13 cellular contexts compared by ENCODE assay signal in the genomic region with DNA sequence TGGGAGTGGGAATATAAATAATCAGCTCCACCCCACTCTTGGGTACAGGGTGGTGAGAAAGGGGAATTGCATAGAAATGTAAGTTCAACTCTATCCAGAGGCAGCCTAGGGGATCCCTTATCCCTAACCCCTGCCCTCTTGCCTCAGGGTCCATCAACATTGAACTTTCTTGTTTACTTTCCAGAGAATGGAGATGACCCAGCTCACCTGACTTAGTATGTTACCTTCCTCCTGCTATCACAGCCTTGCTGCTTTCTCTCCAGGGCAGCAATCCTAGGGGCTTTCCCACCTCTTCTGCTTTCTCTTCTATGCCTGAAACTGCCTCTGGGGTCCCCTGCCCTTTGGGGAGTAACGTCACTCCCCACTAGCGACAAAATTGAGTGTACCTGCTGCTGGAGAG. TPM values are rescaled to one million over a fixed set of nuclear protein-coding genes. Genes with fewer than 3 reads are reported as not detected.
DNase-seq lines count a peak whose midpoint lies in the region; ATAC-seq and TF ChIP-seq lines count a peak whose summit lies in the region.
"Had no signal": no experiment of that assay in that cellular context is flagged by ENCODE, and none has a peak within 500 bp of the region (broad histone marks: within the 10 kb centered on the region; RNA-seq: fewer than 3 reads in every experiment).

No MANE protein-coding gene starts in this region.

- peak overlapping the region; percentile 7; the same call in 1 of the 2 replicates for H3K4me2 ChIP-seq in OCI-LY3 (ENCODE audit: low read length)

- DNase-seq in AG09309 (ENCODE audit: low read depth) (no peak), fibroblast of the aortic adventitia (ENCODE audit: low read depth) (no peak), COR-L47 (lab: John Stamatoyannopoulos, UW) (no peak), NCI-H82 treated with DMSO at 0.1 percent for 48 hours (lab: John Stamatoyannopoulos, UW; ENCODE audit: unreplicated experiment) (no peak), 8988T (no peak)
- DNase-seq in activated T-cell treated with anti-CD3 and anti-CD28 coated beads, Interleukin-2, amount 50 U/mL, for 72 hours, result no peak
- DNase-seq: activated CD4-positive, CD25-positive, alpha-beta regulatory T cell; NCI-H1092 treated with DMSO at 0.1 percent for 48 hours; stimulated activated CD4-positive, alpha-beta T cell treated with anti-CD3 and anti-CD28 coated beads, Interleukin-4, amount 100 ng/mL, for 24 hours had no signal

- no peak overlapping the region for H3K4me3 Mint-ChIP-seq in activated T-cell treated with anti-CD3 and anti-CD28 coated beads, Interleukin-2, amount 50 U/mL, for 72 hours

- no peaks in the 10 kb centered on the region for H3K9me3 Mint-ChIP-seq in activated T-cell treated with anti-CD3 and anti-CD28 coated beads, Interleukin-2, amount 50 U/mL, for 72 hours

- no peaks in the 10 kb centered on the region for H3K36me3 Mint-ChIP-seq in activated T-cell treated with anti-CD3 and anti-CD28 coated beads, Interleukin-2, amount 50 U/mL, for 72 hours (ENCODE audit: insufficient read depth in 2 of 2)

- H3K4me3 ChIP-seq in AG09309 (ENCODE audit: control insufficient read depth, low read depth, low read length) (peak overlapping the region; percentile 95), OCI-LY3 (ENCODE audit: low read length) (no peak overlapping the region), fibroblast of the aortic adventitia (ENCODE audit: low read depth, low read length) (peak overlapping the region; percentile 89), rectal smooth muscle tissue (ENCODE audit: low read length) (peak overlapping the region; percentile 43)
- H3K4me3 ChIP-seq: lung had no signal

- no peaks in the 10 kb centered on the region for H4K20me1 ChIP-seq in OCI-LY3 (ENCODE audit: insufficient read depth, low read length)

- no peaks in the 10 kb centered on the region for H3K36me3 ChIP-seq in OCI-LY3 (replicated peaks; ENCODE audit: low read depth, low read length)
- no peaks in the 10 kb centered on the region for H3K36me3 ChIP-seq in rectal smooth muscle tissue (ENCODE audit: control insufficient read depth, insufficient read depth, low read length)

- H3K4me1 Mint-ChIP-seq in activated T-cell treated with anti-CD3 and anti-CD28 coated beads, Interleukin-2, amount 50 U/mL, for 72 hours (ENCODE audit: low read depth), result peaks cover 11% of the 10 kb centered on the region

- H3K27ac Mint-ChIP-seq in activated T-cell treated with anti-CD3 and anti-CD28 coated beads, Interleukin-2, amount 50 U/mL, for 72 hours, result no peak overlapping the region

- ATAC-seq in activated T-cell treated with anti-CD3 and anti-CD28 coated beads, Interleukin-2, amount 50 U/mL, for 72 hours (replicated peaks in 1 of 2), result no peak

- H3K9ac ChIP-seq in OCI-LY3 (ENCODE audit: low read length) (no peak overlapping the region), rectal smooth muscle tissue (ENCODE audit: low read length) (no peak overlapping the region)

- H3K27me3 Mint-ChIP-seq in activated T-cell treated with anti-CD3 and anti-CD28 coated beads, Interleukin-2, amount 50 U/mL, for 72 hours (ENCODE audit: low read depth), result peaks cover 9% of the 10 kb centered on the region

- no peak for TF ChIP-seq CTCF in AG09309 (IDR thresholded peaks at IDR 0.05; ENCODE audit: control insufficient read depth, insufficient read depth, low read depth, low read length, missing control alignments)
- no peak for TF ChIP-seq CTCF in OCI-LY3 (IDR thresholded peaks at IDR 0.05; ENCODE audit: low read depth, low read length)
- TF ChIP-seq CTCF in fibroblast of the aortic adventitia (IDR thresholded peaks at IDR 0.05; ENCODE audit: insufficient read depth, low read length), result no peak

- peaks cover 36% of the 10 kb centered on the region for H3K27me3 ChIP-seq in OCI-LY3 (ENCODE audit: low read depth, low read length)
- H3K27me3 ChIP-seq in rectal smooth muscle tissue (ENCODE audit: control insufficient read depth, insufficient read depth, low read length), result no peaks in the 10 kb centered on the region

- H3K4me1 ChIP-seq in OCI-LY3 (ENCODE audit: low read length), result peaks cover 32% of the 10 kb centered on the region
- H3K4me1 ChIP-seq in rectal smooth muscle tissue (ENCODE audit: control insufficient read depth, insufficient read depth, low read length), result peaks cover 20% of the 10 kb centered on the region

- no peaks in the 10 kb centered on the region for H3K79me2 ChIP-seq in OCI-LY3 (ENCODE audit: low read length)

- H3K9me3 ChIP-seq in OCI-LY3 (ENCODE audit: insufficient read depth, low read length), result no peaks in the 10 kb centered on the region

- no peak overlapping the region for H2AFZ ChIP-seq in OCI-LY3 (ENCODE audit: low read depth, low read length)

- H3K27ac ChIP-seq in OCI-LY3 (ENCODE audit: low read length) (no peak overlapping the region), rectal smooth muscle tissue (ENCODE audit: low read depth, low read length) (peak overlapping the region; percentile 33)

RNA-seq across cellular contexts. Expression of a gene that starts 2.7 kb away (rescaled TPM):
- total RNA-seq in fibroblast of the aortic adventitia (ENCODE audit: low replicate concordance), result 381 and 541 TPM in 2 replicates
- total RNA-seq in activated T-cell treated with anti-CD3 and anti-CD28 coated beads, Interleukin-2, amount 50 U/mL, for 72 hours, result 1 to 10 TPM; 3.2 to 4.8 TPM

RNA-seq across cellular contexts. Expression of a gene that starts 16.5 kb away (rescaled TPM):
- not detected in 2 replicates for total RNA-seq in fibroblast of the aortic adventitia (ENCODE audit: low replicate concordance)
- total RNA-seq in activated T-cell treated with anti-CD3 and anti-CD28 coated beads, Interleukin-2, amount 50 U/mL, for 72 hours, result not detected
- total RNA-seq: endothelial cell of umbilical vein, lung had no signal

RNA-seq across cellular contexts. Expression of a gene that starts 19.8 kb away (rescaled TPM):
- 89.0 and 102 TPM in 2 replicates for total RNA-seq in fibroblast of the aortic adventitia (ENCODE audit: low replicate concordance)
- total RNA-seq in activated T-cell treated with anti-CD3 and anti-CD28 coated beads, Interleukin-2, amount 50 U/mL, for 72 hours, result 100 to 1,000 TPM; 178 to 191 TPM

RNA-seq across cellular contexts. Expression of a gene that starts 42.0 kb away (rescaled TPM):
- total RNA-seq in fibroblast of the aortic adventitia (ENCODE audit: low replicate concordance), result 41.8 and 54.2 TPM in 2 replicates
- total RNA-seq in activated T-cell treated with anti-CD3 and anti-CD28 coated beads, Interleukin-2, amount 50 U/mL, for 72 hours, result 10 to 100 TPM; 30.7 to 31.0 TPM

RNA-seq across cellular contexts. Expression of a gene that starts 52.4 kb away (rescaled TPM):
- total RNA-seq in fibroblast of the aortic adventitia (ENCODE audit: low replicate concordance), result 4.7 and 25.0 TPM in 2 replicates
- 100 to 1,000 TPM; 114 to 119 TPM for total RNA-seq in activated T-cell treated with anti-CD3 and anti-CD28 coated beads, Interleukin-2, amount 50 U/mL, for 72 hours

Comparison
In these comparisons a context has a peak if more than half of its experiments do, and no peak if none do; other contexts are left out.
1. RNA of a gene that starts 2.7 kb away (total RNA-seq): 381 to 541 TPM in fibroblast of the aortic adventitia; 3.2 to 4.8 TPM in activated T-cell treated with anti-CD3 and anti-CD28 coated beads, Interleukin-2, amount 50 U/mL, for 72 hours; every median in the first group is over 10 times any median in the second.